9 cellular contexts compared by ENCODE assay signal in the genomic region with DNA sequence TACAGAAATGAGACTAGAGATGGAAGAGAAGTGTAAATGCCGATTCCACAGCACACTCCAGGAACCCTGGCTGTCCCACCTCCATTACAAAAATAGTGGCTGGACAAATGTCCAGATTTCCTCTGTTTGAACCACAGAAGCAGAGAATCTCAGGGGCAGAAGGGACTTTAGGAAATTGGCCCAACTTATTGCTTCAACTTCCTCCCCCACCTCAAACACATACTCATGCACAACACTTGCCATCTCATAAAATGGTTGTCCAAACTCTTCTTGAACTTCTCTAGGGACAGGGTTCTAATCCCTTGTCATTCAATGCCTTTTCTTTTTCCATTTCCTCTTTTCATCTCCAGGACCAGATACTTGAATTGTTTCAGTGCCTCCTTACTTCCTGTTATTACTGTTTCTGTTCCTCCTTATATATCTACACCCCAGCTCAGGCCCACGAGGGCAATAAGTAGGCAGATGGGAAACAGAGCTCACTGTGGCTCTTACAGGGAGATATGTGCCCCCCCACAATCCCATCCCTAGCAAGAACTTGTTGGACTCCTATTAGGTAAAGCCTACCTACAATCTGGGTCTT. TPM values are rescaled to one million over a fixed set of nuclear protein-coding genes. Genes with fewer than 3 reads are reported as not detected.
DNase-seq lines count a peak whose midpoint lies in the region; ATAC-seq, FAIRE-seq and TF ChIP-seq lines count a peak whose summit lies in the region.
"Had no signal": no experiment of that assay in that cellular context is flagged by ENCODE, and none has a peak within 500 bp of the region (broad histone marks: within the 10 kb centered on the region; RNA-seq: fewer than 3 reads in every experiment).

No MANE protein-coding gene starts in this region.

- POLR2A ChIA-PET in K562 (lab: Yijun Ruan, JAX): interaction anchor here (1.0 to 1.2 kb wide), 3 partner anchors 9 to 23 kb away, joined by 3 to 7 read pairs (median 5); a partner anchor contains a TSS

- peaks cover 40% of the 10 kb centered on the region for H3K4me1 ChIP-seq in ACC112 (ENCODE audit: control insufficient read depth, insufficient read depth, low read length, unreplicated experiment)
- H3K4me1 ChIP-seq in K562 (replicated peaks in 1 of 2; ENCODE audit: control insufficient read depth in 2 of 2, insufficient read depth in 2 of 2, low read length in 2 of 2): peaks cover 22 to 38% of the 10 kb centered on the region in 2 experiments
- no peaks in the 10 kb centered on the region for H3K4me1 ChIP-seq in parathyroid adenoma

- FAIRE-seq in K562 (lab: Jason Lieb, UNC): peak; percentile 6
- FAIRE-seq: G401.6 had no signal

- BruUV-seq in K562 (replicated peaks; lab: Mats Ljungman, UMichigan): no TSS peak

- no peaks in the 10 kb centered on the region for H3K27me3 ChIP-seq in ACC112 (ENCODE audit: insufficient read depth, low read length)
- H3K27me3 ChIP-seq in K562 (ENCODE audit: control insufficient read depth in 2 of 2, insufficient read depth in 2 of 2, low read length in 2 of 2): no peaks in the 10 kb centered on the region
- H3K27me3 ChIP-seq in parathyroid adenoma (ENCODE audit: control insufficient read depth, insufficient read depth, low read length): no peaks in the 10 kb centered on the region

- H3K4me3 ChIP-seq in ACC112 (ENCODE audit: low read depth, low read length) (no peak overlapping the region), K562 (no peak overlapping the region), parathyroid adenoma (ENCODE audit: low read depth, low read length) (no peak overlapping the region)

- H3K9me3 ChIP-seq in K562 (replicated peaks; ENCODE audit: control insufficient read depth, insufficient read depth, low read depth, low read length): no peaks in the 10 kb centered on the region
- no peaks in the 10 kb centered on the region for H3K9me3 ChIP-seq in parathyroid adenoma (ENCODE audit: control insufficient read depth, low read length)

- no peaks in the 10 kb centered on the region for H3K79me2 ChIP-seq in ACC112 (ENCODE audit: control insufficient read depth, insufficient read depth, low read length, unreplicated experiment)
- no peaks in the 10 kb centered on the region for H3K79me2 ChIP-seq in K562 (ENCODE audit: control insufficient read depth, insufficient read depth, low read length)
- H3K79me2 ChIP-seq in parathyroid adenoma: no peaks in the 10 kb centered on the region

- H3K9me1 ChIP-seq in K562 (ENCODE audit: control insufficient read depth, insufficient read depth, low read length): no peaks in the 10 kb centered on the region

- H4K20me1 ChIP-seq in K562 (replicated peaks; ENCODE audit: control insufficient read depth, insufficient read depth, low read length): no peaks in the 10 kb centered on the region

- H3K9ac ChIP-seq in K562 (ENCODE audit: insufficient read depth in 1 of 2, low read depth in 2 of 2, low read length in 2 of 2): peak overlapping the region in 1 of 2 experiments; percentile 17; a peak in 1 of 4 replicates
- H3K9ac ChIP-seq in parathyroid adenoma: no peak overlapping the region

- TF ChIP-seq EP300 in K562 (IDR thresholded peaks at IDR 0.05; ENCODE audit: low read length): no peak

- no peak for TF ChIP-seq CTCF in K562 (IDR thresholded peaks at IDR 0.05 in 2 of 3, conservative IDR thresholded peaks at IDR 0.05 in 1 of 3; ENCODE audit: insufficient read depth in 2 of 3, low read depth in 1 of 3, low read length in 3 of 3)
- TF ChIP-seq CTCF in parathyroid adenoma (IDR thresholded peaks at IDR 0.05): no peak

- no peak for TF ChIP-seq RAD21 in K562 (CRISPR knock-in tag; conservative IDR thresholded peaks at IDR 0.05 in 1 of 2, IDR thresholded peaks at IDR 0.05 in 1 of 2)

- peak overlapping the region; percentile 61 for H2AFZ ChIP-seq in ACC112 (ENCODE audit: low read length, unreplicated experiment)
- peak overlapping the region; percentile 76 for H2AFZ ChIP-seq in K562 (ENCODE audit: low read depth, low read length)
- no peak overlapping the region for H2AFZ ChIP-seq in parathyroid adenoma

- intact Hi-C loops in K562 (cut with micrococcal nuclease): no loop called here

- no peak for DNase-seq in K562 (ENCODE audit: extremely low read depth in 1 of 4, low spot score in 3 of 4)
- DNase-seq in glomerular visceral epithelial cell (ENCODE audit: extremely low spot score): no peak
- DNase-seq in HT-29 (ENCODE audit: low spot score): no peak
- no peak for DNase-seq in NCI-H1092 (lab: John Stamatoyannopoulos, UW)

- H3K27ac ChIP-seq in ACC112 (ENCODE audit: low read depth, low read length) (peak overlapping the region; percentile 51), K562 (ENCODE audit: extremely low read depth, low read depth, low read length) (peak overlapping the region; percentile 3; the same call in 1 of the 3 replicates), parathyroid adenoma (peak overlapping the region; percentile 72)

- ATAC-seq in GM19328 (IDR thresholded peaks at IDR 0.05; ENCODE audit: unreplicated experiment) (peak; percentile 24), HG03571 (IDR thresholded peaks at IDR 0.05; ENCODE audit: unreplicated experiment) (peak; percentile 29), K562 (no peak; the same call in 2 of the 3 replicates)

- 26% methylated on average over 2 of the region's 2 CpGs for WGBS in K562 (ENCODE audit: insufficient coverage, low coverage, missing lambda C conversion rate)

- in situ Hi-C loops in K562 (cut with MboI): no loop called here

- TF ChIP-seq POLR2A in K562 (conservative IDR thresholded peaks at IDR 0.05): no peak

- CTCF ChIA-PET in K562 (lab: Yijun Ruan, JAX; ENCODE audit: low intra/inter-chr PET ratio): no interaction called here

- H3K4me2 ChIP-seq in K562 (ENCODE audit: insufficient read depth, low read length) (no peak overlapping the region), parathyroid adenoma (ENCODE audit: low read length) (no peak overlapping the region)

- H3K36me3 ChIP-seq in ACC112 (ENCODE audit: insufficient read depth, low read length): 0 out of 2 replicates have a peak, but pooled peaks cover 2% of the 10 kb centered on the region
- H3K36me3 ChIP-seq in K562 (ENCODE audit: control insufficient read depth, insufficient read depth, low read length): no peaks in the 10 kb centered on the region
- H3K36me3 ChIP-seq in parathyroid adenoma (ENCODE audit: control insufficient read depth, insufficient read depth, low read length): no peaks in the 10 kb centered on the region

RNA-seq across cellular contexts. Expression of a gene that starts 8.5 kb away (rescaled TPM):
- total RNA-seq in K562 (2011; cell fraction: chromatin; rRNA removed; ENCODE audit: low replicate concordance): 57.0 and 113 TPM in 2 replicates
- total RNA-seq in K562 (2011; cell fraction: nucleolus; rRNA removed): 102 and 112 TPM in 2 replicates
- total RNA-seq in K562 (2011; cell fraction: nucleoplasm; rRNA removed): 89.3 and 101 TPM in 2 replicates
- total RNA-seq in K562 (2014; rRNA removed): 37.1 and 68.3 TPM in 2 replicates
- total RNA-seq in K562 (2014; rRNA removed; fragmentation: Illumina TruSeq; extraction: Trizol): 32.0 TPM in 2 replicates
- 38.0 and 41.2 TPM in 2 replicates for total RNA-seq in K562 (2015; rRNA removed; fragmentation: Illumina TruSeq; extraction: Trizol)
- total RNA-seq in K562 (2021): 57.6 and 59.9 TPM in 2 replicates
- 31.2 and 48.5 TPM in 2 replicates for polyA plus RNA-seq in K562 (2011; rRNA removed)
- polyA plus RNA-seq in K562 (2011; cell fraction: cytosol; rRNA removed): 49.7 and 72.8 TPM in 2 replicates
- polyA plus RNA-seq in K562 (2011; cell fraction: nucleus; rRNA removed): 118 and 168 TPM in 2 replicates
- 52.6 and 67.1 TPM in 2 replicates for polyA plus RNA-seq in K562 (2012)
- 82.0 and 85.4 TPM in 2 replicates for polyA plus RNA-seq in K562 (2014; fragmentation: Illumina TruSeq; extraction: Trizol)
- 100 to 1,000 TPM in 1 of 2 experiments, 10 to 100 TPM in 1; 46.1 to 103 TPM for polyA plus RNA-seq in K562 (2014; fragmentation: Nextera tagmentation; extraction: Ambion mirVana)
- polyA plus RNA-seq in K562 (2014; rRNA removed): 50.7 and 66.4 TPM in 2 replicates
- polyA minus RNA-seq in K562 (2011; rRNA and poly(A)+ RNA removed): 15.4 and 16.3 TPM in 2 replicates
- polyA minus RNA-seq in K562 (2011; cell fraction: cytosol; rRNA and poly(A)+ RNA removed): 25.1 and 26.1 TPM in 2 replicates
- 21.9 and 28.3 TPM in 2 replicates for polyA minus RNA-seq in K562 (2011; cell fraction: nucleus; rRNA and poly(A)+ RNA removed)
- total RNA-seq in HT-29 (2014; rRNA removed; shearing (Covaris generic)): 57.5 and 70.7 TPM in 2 replicates

RNA-seq across cellular contexts. Expression of a gene that starts 13.0 kb away (rescaled TPM):
- total RNA-seq in K562 (2011; cell fraction: chromatin; rRNA removed; ENCODE audit: low replicate concordance): 2.7 and 5.1 TPM in 2 replicates
- 2.5 and 5.8 TPM in 2 replicates for total RNA-seq in K562 (2011; cell fraction: nucleolus; rRNA removed)
- total RNA-seq in K562 (2011; cell fraction: nucleoplasm; rRNA removed): 1.9 and 2.9 TPM in 2 replicates
- total RNA-seq in K562 (2014; rRNA removed): 0.41 and 1.1 TPM in 2 replicates
- total RNA-seq in K562 (2014; rRNA removed; fragmentation: Illumina TruSeq; extraction: Trizol): 0.29 and 0.32 TPM in 2 replicates
- 0.18 and 0.41 TPM in 2 replicates for total RNA-seq in K562 (2015; rRNA removed; fragmentation: Illumina TruSeq; extraction: Trizol)
- total RNA-seq in K562 (2021): 1.5 and 3.7 TPM in 2 replicates
- 0.27 and 0.45 TPM in 2 replicates for polyA plus RNA-seq in K562 (2011; rRNA removed)
- polyA plus RNA-seq in K562 (2011; cell fraction: cytosol; rRNA removed): 0.24 and 0.57 TPM in 2 replicates
- polyA plus RNA-seq in K562 (2011; cell fraction: nucleus; rRNA removed): 0.39 and 0.98 TPM in 2 replicates
- 0.76 and 0.78 TPM in 2 replicates for polyA plus RNA-seq in K562 (2012)
- polyA plus RNA-seq in K562 (2014; fragmentation: Illumina TruSeq; extraction: Trizol): 0.52 and 1.6 TPM in 2 replicates
- polyA plus RNA-seq in K562 (2014; fragmentation: Nextera tagmentation; extraction: Ambion mirVana): under 1 TPM; 0.07 to 0.13 TPM
- polyA plus RNA-seq in K562 (2014; rRNA removed): 0.58 and 0.85 TPM in 2 replicates
- 0.12 and 0.95 TPM in 2 replicates for polyA minus RNA-seq in K562 (2011; rRNA and poly(A)+ RNA removed)
- 2.6 TPM in 1 of 2 replicates, not detected in the other for polyA minus RNA-seq in K562 (2011; cell fraction: cytosol; rRNA and poly(A)+ RNA removed)
- polyA minus RNA-seq in K562 (2011; cell fraction: nucleus; rRNA and poly(A)+ RNA removed): 1.1 and 1.9 TPM in 2 replicates
- total RNA-seq in HT-29 (2014; rRNA removed; shearing (Covaris generic)): not detected in 2 replicates

RNA-seq across cellular contexts. Expression of a gene that starts 16.3 kb away (rescaled TPM):
- 139 and 181 TPM in 2 replicates for total RNA-seq in K562 (2011; cell fraction: chromatin; rRNA removed; ENCODE audit: low replicate concordance)
- total RNA-seq in K562 (2011; cell fraction: nucleolus; rRNA removed): 123 and 138 TPM in 2 replicates
- 118 and 147 TPM in 2 replicates for total RNA-seq in K562 (2011; cell fraction: nucleoplasm; rRNA removed)
- total RNA-seq in K562 (2014; rRNA removed) (158 and 175 TPM in 2 replicates), K562 (2014; rRNA removed; fragmentation: Illumina TruSeq; extraction: Trizol) (106 and 109 TPM in 2 replicates), K562 (2015; rRNA removed; fragmentation: Illumina TruSeq; extraction: Trizol) (147 TPM in 2 replicates), K562 (2021) (86.7 and 87.5 TPM in 2 replicates)
- polyA plus RNA-seq in K562 (2011; rRNA removed) (174 and 176 TPM in 2 replicates), K562 (2014; fragmentation: Illumina TruSeq; extraction: Trizol) (140 and 141 TPM in 2 replicates), K562 (2014; fragmentation: Nextera tagmentation; extraction: Ambion mirVana) (100 to 1,000 TPM in 1 of 2 experiments, 10 to 100 TPM in 1; 70.0 to 115 TPM), K562 (2014; rRNA removed) (172 and 181 TPM in 2 replicates)
- 141 and 175 TPM in 2 replicates for polyA plus RNA-seq in K562 (2011; cell fraction: cytosol; rRNA removed)
- 131 and 205 TPM in 2 replicates for polyA plus RNA-seq in K562 (2011; cell fraction: nucleus; rRNA removed)
- polyA plus RNA-seq in K562 (2012): 110 and 131 TPM in 2 replicates
- 175 and 239 TPM in 2 replicates for polyA minus RNA-seq in K562 (2011; rRNA and poly(A)+ RNA removed)
- polyA minus RNA-seq in K562 (2011; cell fraction: cytosol; rRNA and poly(A)+ RNA removed): 73.7 and 96.6 TPM in 2 replicates
- polyA minus RNA-seq in K562 (2011; cell fraction: nucleus; rRNA and poly(A)+ RNA removed): 55.5 and 93.4 TPM in 2 replicates
- 90.6 and 122 TPM in 2 replicates for total RNA-seq in HT-29 (2014; rRNA removed; shearing (Covaris generic))

RNA-seq across cellular contexts. Expression of a gene that starts 19.6 kb away (rescaled TPM):
- 111 and 182 TPM in 2 replicates for total RNA-seq in K562 (2011; cell fraction: chromatin; rRNA removed; ENCODE audit: low replicate concordance)
- 117 TPM in 2 replicates for total RNA-seq in K562 (2011; cell fraction: nucleolus; rRNA removed)
- total RNA-seq in K562 (2011; cell fraction: nucleoplasm; rRNA removed): 116 and 129 TPM in 2 replicates
- 45.9 and 66.7 TPM in 2 replicates for total RNA-seq in K562 (2014; rRNA removed)
- total RNA-seq in K562 (2014; rRNA removed; fragmentation: Illumina TruSeq; extraction: Trizol): 33.1 and 36.1 TPM in 2 replicates
- total RNA-seq in K562 (2015; rRNA removed; fragmentation: Illumina TruSeq; extraction: Trizol): 22.1 and 24.9 TPM in 2 replicates
- total RNA-seq in K562 (2021): 48.5 TPM in 2 replicates
- 57.1 and 98.3 TPM in 2 replicates for polyA plus RNA-seq in K562 (2011; rRNA removed)
- polyA plus RNA-seq in K562 (2011; cell fraction: cytosol; rRNA removed): 56.7 and 63.8 TPM in 2 replicates
- polyA plus RNA-seq in K562 (2011; cell fraction: nucleus; rRNA removed): 357 and 442 TPM in 2 replicates
- polyA plus RNA-seq in K562 (2012): 44.3 and 62.8 TPM in 2 replicates
- 35.4 and 38.9 TPM in 2 replicates for polyA plus RNA-seq in K562 (2014; fragmentation: Illumina TruSeq; extraction: Trizol)
- 10 to 100 TPM; 17.0 to 31.1 TPM for polyA plus RNA-seq in K562 (2014; fragmentation: Nextera tagmentation; extraction: Ambion mirVana)
- polyA plus RNA-seq in K562 (2014; rRNA removed): 55.4 and 81.8 TPM in 2 replicates
- 22.0 and 25.5 TPM in 2 replicates for polyA minus RNA-seq in K562 (2011; rRNA and poly(A)+ RNA removed)
- 12.2 and 28.6 TPM in 2 replicates for polyA minus RNA-seq in K562 (2011; cell fraction: cytosol; rRNA and poly(A)+ RNA removed)
- 34.2 and 56.1 TPM in 2 replicates for polyA minus RNA-seq in K562 (2011; cell fraction: nucleus; rRNA and poly(A)+ RNA removed)
- total RNA-seq in HT-29 (2014; rRNA removed; shearing (Covaris generic)): 11.7 and 14.3 TPM in 2 replicates

RNA-seq across cellular contexts. Expression of a gene that starts 26.5 kb away (rescaled TPM):
- total RNA-seq in K562 (2011; cell fraction: chromatin; rRNA removed; ENCODE audit: low replicate concordance): 83.0 and 141 TPM in 2 replicates
- 82.2 and 86.2 TPM in 2 replicates for total RNA-seq in K562 (2011; cell fraction: nucleolus; rRNA removed)
- 77.2 and 80.0 TPM in 2 replicates for total RNA-seq in K562 (2011; cell fraction: nucleoplasm; rRNA removed)
- 21.6 and 25.7 TPM in 2 replicates for total RNA-seq in K562 (2014; rRNA removed)
- total RNA-seq in K562 (2014; rRNA removed; fragmentation: Illumina TruSeq; extraction: Trizol): 4.9 and 5.1 TPM in 2 replicates
- 7.2 and 9.5 TPM in 2 replicates for total RNA-seq in K562 (2015; rRNA removed; fragmentation: Illumina TruSeq; extraction: Trizol)
- total RNA-seq in K562 (2021): 41.7 and 42.7 TPM in 2 replicates
- polyA plus RNA-seq in K562 (2011; rRNA removed): 22.9 and 38.9 TPM in 2 replicates
- polyA plus RNA-seq in K562 (2011; cell fraction: cytosol; rRNA removed): 42.3 and 59.0 TPM in 2 replicates
- polyA plus RNA-seq in K562 (2011; cell fraction: nucleus; rRNA removed): 238 and 248 TPM in 2 replicates
- polyA plus RNA-seq in K562 (2012): 26.7 and 40.5 TPM in 2 replicates
- 44.9 and 52.4 TPM in 2 replicates for polyA plus RNA-seq in K562 (2014; fragmentation: Illumina TruSeq; extraction: Trizol)
- 10 to 100 TPM; 14.7 to 14.8 TPM for polyA plus RNA-seq in K562 (2014; fragmentation: Nextera tagmentation; extraction: Ambion mirVana)
- 35.4 and 39.3 TPM in 2 replicates for polyA plus RNA-seq in K562 (2014; rRNA removed)
- polyA minus RNA-seq in K562 (2011; rRNA and poly(A)+ RNA removed): 13.3 and 16.3 TPM in 2 replicates
- polyA minus RNA-seq in K562 (2011; cell fraction: cytosol; rRNA and poly(A)+ RNA removed): 15.9 and 25.0 TPM in 2 replicates
- polyA minus RNA-seq in K562 (2011; cell fraction: nucleus; rRNA and poly(A)+ RNA removed): 42.5 and 75.6 TPM in 2 replicates
- total RNA-seq in HT-29 (2014; rRNA removed; shearing (Covaris generic)): 20.8 and 24.6 TPM in 2 replicates

Comparison
In these comparisons a context has a peak if more than half of its experiments do, and no peak if none do; other contexts are left out.
1. H3K27ac ChIP-seq: peak in every context shown above with its lines; median percentile 72 in parathyroid adenoma; 51 in ACC112; 3 in K562.